In the genomic region with DNA sequence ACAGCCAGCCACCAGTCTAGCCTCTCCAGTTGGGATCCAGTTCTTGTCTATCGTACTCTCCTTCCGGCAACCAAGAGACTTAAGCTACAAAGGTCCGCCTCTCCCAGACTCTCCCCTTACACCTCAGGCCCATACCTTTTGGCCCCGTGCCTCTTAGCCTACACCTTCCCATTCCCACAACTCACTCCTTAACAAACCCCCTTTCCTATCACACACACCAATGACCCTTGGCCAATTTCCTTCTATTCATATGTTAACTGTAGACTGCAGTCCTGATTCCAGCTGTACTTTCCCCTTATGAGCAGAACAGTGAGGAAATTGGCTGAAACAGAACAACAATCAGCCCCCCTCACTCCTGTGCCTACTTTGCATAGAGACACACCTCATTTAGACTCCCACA, we compare ENCODE assay signal across 1 cellular context.
TF ChIP-seq lines count a peak whose summit lies in the region.

No MANE protein-coding gene starts in this region.

TF ChIP-seq in GM23338, 12 proteins besides CTCF, POLR2A, EP300 and RAD21 (continued from another document):
- TF ChIP-seq CREB1 (CRISPR knock-in tag; IDR thresholded peaks at IDR 0.05; ENCODE audit: low read depth) = no peak
- no peak for TF ChIP-seq JUNB (IDR thresholded peaks at IDR 0.05; ENCODE audit: unreplicated experiment)
